ENCODE assay signal across 21 cellular contexts in the genomic region with DNA sequence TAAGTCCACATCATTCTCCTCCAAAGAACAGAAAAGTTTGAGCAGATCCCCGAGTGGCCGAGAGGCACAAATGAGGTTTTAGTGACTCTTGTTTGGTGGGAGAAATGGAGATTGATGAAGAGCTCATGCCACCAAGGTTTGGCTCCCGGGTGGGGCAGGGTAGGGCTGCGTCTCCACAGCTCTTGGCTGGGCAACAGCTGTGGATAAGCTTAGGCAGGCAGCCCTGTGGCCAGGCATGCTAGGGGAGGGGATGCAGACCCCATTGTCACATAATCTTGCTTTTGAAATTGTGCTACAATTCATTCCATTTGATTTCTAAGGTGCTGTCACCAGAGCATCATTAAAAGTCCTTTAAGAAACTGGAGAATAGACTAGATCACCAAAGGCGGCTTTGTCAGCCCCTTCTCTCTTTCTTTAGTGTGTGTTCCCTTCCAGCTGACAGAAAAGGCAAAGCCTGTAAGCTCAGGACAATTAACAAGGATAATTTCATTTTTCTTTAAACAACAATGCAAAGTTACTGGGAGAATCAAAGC.
"Had no signal": no experiment of that assay in that cellular context is flagged by ENCODE, and none has a peak within 500 bp of the region (broad histone marks: within the 10 kb centered on the region; RNA-seq: fewer than 3 reads in every experiment).

No MANE protein-coding gene starts in this region.

- H3K27me3 Mint-ChIP-seq: central memory CD8-positive, alpha-beta T cell; effector memory CD8-positive, alpha-beta T cell; memory B cell had no signal

- H3K27me3 ChIP-seq: foreskin keratinocyte, right atrium auricular region, sigmoid colon, suprapubic skin, thyroid gland had no signal

- H3K27ac Mint-ChIP-seq: effector memory CD8-positive, alpha-beta T cell; immature natural killer cell; memory B cell; type B pancreatic cell had no signal

- H3K4me1 Mint-ChIP-seq: central memory CD8-positive, alpha-beta T cell; memory B cell; naive B cell had no signal

- H3K27ac ChIP-seq: foreskin keratinocyte, left ventricle myocardium inferior, lower lobe of right lung, parathyroid adenoma, right atrium auricular region, sigmoid colon, skin epidermis, suprapubic skin, thyroid gland had no signal

- H2AFZ ChIP-seq: parathyroid adenoma had no signal

- H3K4me1 ChIP-seq: foreskin keratinocyte, lower lobe of right lung, parathyroid adenoma, sigmoid colon, suprapubic skin, thyroid gland had no signal

- H3K36me3 Mint-ChIP-seq: memory B cell, naive B cell, type B pancreatic cell had no signal

- DNase-seq: cortex of kidney; effector memory CD8-positive, alpha-beta T cell; foreskin keratinocyte; immature natural killer cell; kidney; left cardiac atrium; left ventricle myocardium inferior; lower lobe of right lung; naive B cell; sigmoid colon; stimulated activated CD4-positive, alpha-beta T cell treated with anti-CD3 and anti-CD28 coated beads, Interleukin-2, amount 100 ng/mL, for 48 hours; stimulated activated naive CD8-positive, alpha-beta T cell treated with anti-CD3 and anti-CD28 coated beads, Interleukin-15, Interleukin-2, amounts not matched to agents 100 U/mL and 50 U/mL, for 24 hours; thyroid gland had no signal

- H3K9me3 ChIP-seq: left ventricle myocardium inferior, lower lobe of right lung, right atrium auricular region, sigmoid colon, suprapubic skin, thyroid gland had no signal

- H3K4me3 ChIP-seq: left ventricle myocardium inferior, lower lobe of right lung, right atrium auricular region, sigmoid colon, skin epidermis, suprapubic skin, thyroid gland had no signal

- H3K9me3 Mint-ChIP-seq: nephron, type B pancreatic cell had no signal

- H3K79me2 ChIP-seq: parathyroid adenoma had no signal

- H3K36me3 ChIP-seq: left ventricle myocardium inferior, lower lobe of right lung, right atrium auricular region, sigmoid colon, suprapubic skin, thyroid gland had no signal

- H3K9ac ChIP-seq: parathyroid adenoma had no signal

- H3K4me3 Mint-ChIP-seq: central memory CD8-positive, alpha-beta T cell; effector memory CD8-positive, alpha-beta T cell; immature natural killer cell; memory B cell; naive B cell; nephron had no signal
